In the genomic region with DNA sequence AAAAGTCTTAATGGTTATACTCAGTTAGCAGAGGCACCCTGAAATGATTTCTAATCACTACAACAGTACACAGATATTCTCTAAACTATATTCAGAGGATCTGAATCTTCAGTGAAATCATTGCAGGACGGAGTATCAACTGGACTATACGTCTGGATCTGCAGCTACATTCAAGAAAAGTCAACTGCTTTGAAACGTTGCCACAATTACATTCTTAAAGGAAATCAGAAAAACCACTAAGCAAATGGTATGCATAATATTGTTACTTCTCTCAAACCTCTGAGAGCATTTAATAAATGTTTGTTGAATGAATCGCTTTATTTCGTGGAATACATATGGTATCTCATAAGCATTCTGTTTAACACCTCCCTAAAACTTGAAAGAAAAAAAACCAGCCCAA, we compare ENCODE assay signal across 13 cellular contexts.
"Had no signal": no experiment of that assay in that cellular context is flagged by ENCODE, and none has a peak within 500 bp of the region (broad histone marks: within the 10 kb centered on the region; RNA-seq: fewer than 3 reads in every experiment).

No MANE protein-coding gene starts in this region.

- H3K27ac ChIP-seq: right atrium auricular region, SK-N-MC, skin epidermis, upper lobe of right lung had no signal

- H3K4me3 ChIP-seq: right atrium auricular region, SK-N-MC, skin epidermis, upper lobe of right lung had no signal

- H3K27me3 ChIP-seq: right atrium auricular region, upper lobe of right lung had no signal

- H3K9me3 ChIP-seq: right atrium auricular region, upper lobe of right lung had no signal

- ATAC-seq: left lobe of liver, upper lobe of right lung had no signal

- H3K36me3 ChIP-seq: right atrium auricular region, upper lobe of right lung had no signal

- DNase-seq: activated CD4-positive, alpha-beta T cell treated with anti-CD3 and anti-CD28 coated beads, Interleukin-2, amount 50 U/mL, for 1 hour; activated naive CD4-positive, alpha-beta T cell treated with Interleukin-2 at 50 U/mL for 16 hours; effector memory CD4-positive, alpha-beta T cell; mammary epithelial cell; naive thymus-derived CD8-positive, alpha-beta T cell; nucleus accumbens; stimulated activated CD4-positive, alpha-beta T cell treated with anti-CD3 and anti-CD28 coated beads, Interleukin-4, amount 100 ng/mL, for 4 hours; stimulated activated CD8-positive, alpha-beta memory T cell treated with anti-CD3 and anti-CD28 coated beads, Interleukin-4, amount 100 ng/mL, for 48 hours; upper lobe of right lung had no signal
